ENCODE assay signal across 8 cellular contexts in genomic region chr1:211577277-211577825, GRCh38. TPM values are rescaled to one million over a fixed set of nuclear protein-coding genes. Genes with fewer than 3 reads are reported as not detected.
DNase-seq lines count a peak whose midpoint lies in the region; ATAC-seq lines count a peak whose summit lies in the region.

No MANE protein-coding gene starts in this region.

- H3K27me3 ChIP-seq in thymus (ENCODE audit: control insufficient read depth, insufficient read depth) = no peaks in the 10 kb centered on the region

- no peaks in the 10 kb centered on the region for H3K9me3 Mint-ChIP-seq in activated T-cell treated with anti-CD3 and anti-CD28 coated beads, Interleukin-2, amount 50 U/mL, for 24 hours
- no peaks in the 10 kb centered on the region for H3K9me3 Mint-ChIP-seq in activated naive CD8-positive, alpha-beta T cell treated with anti-CD3 and anti-CD28 coated beads, Interleukin-2, amount 10 ng/mL, durations not matched to agents 7 days and 5 days

- H3K4me3 ChIP-seq in thymus (ENCODE audit: low read length) = peak overlapping the region; percentile 93

- POLR2A ChIA-PET in activated naive CD8-positive, alpha-beta T cell treated with anti-CD3 and anti-CD28 coated beads, Interleukin-2, amount 10 ng/mL, durations not matched to agents 7 days and 5 days (lab: Charles Lee) = interaction anchor here (1.0 kb wide), 1 partner anchor 48 kb away, joined by 4 read pairs; no protein-coding TSS in a partner anchor

- no peaks in the 10 kb centered on the region for H3K9me3 ChIP-seq in thymus (ENCODE audit: control insufficient read depth)

- peak overlapping the region; percentile 95 for H3K4me3 Mint-ChIP-seq in activated T-cell treated with anti-CD3 and anti-CD28 coated beads, Interleukin-2, amount 50 U/mL, for 24 hours
- H3K4me3 Mint-ChIP-seq in activated naive CD8-positive, alpha-beta T cell treated with anti-CD3 and anti-CD28 coated beads, Interleukin-2, amount 10 ng/mL, durations not matched to agents 7 days and 5 days = peak overlapping the region; percentile 88

- no peak for DNase-seq in activated T-cell treated with anti-CD3 and anti-CD28 coated beads, Interleukin-2, amount 50 U/mL, for 24 hours
- DNase-seq in activated T-cell treated with anti-CD3 and anti-CD28 coated beads, Interleukin-2, amount 50 U/mL, for 1 hour = no peak
- no peak for DNase-seq in activated naive CD8-positive, alpha-beta T cell treated with anti-CD3 and anti-CD28 coated beads, Interleukin-2, amount 10 ng/mL, durations not matched to agents 7 days and 5 days
- DNase-seq in kidney tubule cell (ENCODE audit: low spot score) (peak; percentile 20), NCI-H2196 (lab: John Stamatoyannopoulos, UW; ENCODE audit: unreplicated experiment) (no peak)

- peaks cover 53% of the 10 kb centered on the region for H3K36me3 Mint-ChIP-seq in activated T-cell treated with anti-CD3 and anti-CD28 coated beads, Interleukin-2, amount 50 U/mL, for 24 hours (ENCODE audit: low read depth)
- H3K36me3 Mint-ChIP-seq in activated naive CD8-positive, alpha-beta T cell treated with anti-CD3 and anti-CD28 coated beads, Interleukin-2, amount 10 ng/mL, durations not matched to agents 7 days and 5 days = peaks cover 22% of the 10 kb centered on the region

- H3K4me1 Mint-ChIP-seq in activated T-cell treated with anti-CD3 and anti-CD28 coated beads, Interleukin-2, amount 50 U/mL, for 24 hours (ENCODE audit: low read depth) = peaks cover 49% of the 10 kb centered on the region
- H3K4me1 Mint-ChIP-seq in activated naive CD8-positive, alpha-beta T cell treated with anti-CD3 and anti-CD28 coated beads, Interleukin-2, amount 10 ng/mL, durations not matched to agents 7 days and 5 days = peaks cover 43% of the 10 kb centered on the region

- H3K36me3 ChIP-seq in thymus (ENCODE audit: control insufficient read depth, insufficient read depth) = no peaks in the 10 kb centered on the region

- H3K27ac Mint-ChIP-seq in activated T-cell treated with anti-CD3 and anti-CD28 coated beads, Interleukin-2, amount 50 U/mL, for 24 hours = peak overlapping the region; percentile 80
- peak overlapping the region; percentile 70 for H3K27ac Mint-ChIP-seq in activated naive CD8-positive, alpha-beta T cell treated with anti-CD3 and anti-CD28 coated beads, Interleukin-2, amount 10 ng/mL, durations not matched to agents 7 days and 5 days

- ATAC-seq in activated naive CD8-positive, alpha-beta T cell treated with anti-CD3 and anti-CD28 coated beads, Interleukin-2, amount 10 ng/mL, durations not matched to agents 7 days and 5 days (ENCODE audit: low read depth) = no peak
- ATAC-seq in HG02678 (IDR thresholded peaks at IDR 0.05; ENCODE audit: unreplicated experiment) (no peak), GM18498 (IDR thresholded peaks at IDR 0.05; ENCODE audit: unreplicated experiment) (no peak)

- H3K27ac ChIP-seq in thymus (ENCODE audit: low read depth) = no peak overlapping the region

- H3K4me1 ChIP-seq in thymus (ENCODE audit: control insufficient read depth, insufficient read depth, low read length) = peaks cover 7% of the 10 kb centered on the region

- WGBS in thymus = 4% methylated on average over 13 of the region's 13 CpGs

- H3K27me3 Mint-ChIP-seq in activated T-cell treated with anti-CD3 and anti-CD28 coated beads, Interleukin-2, amount 50 U/mL, for 24 hours = no peaks in the 10 kb centered on the region
- H3K27me3 Mint-ChIP-seq in activated naive CD8-positive, alpha-beta T cell treated with anti-CD3 and anti-CD28 coated beads, Interleukin-2, amount 10 ng/mL, durations not matched to agents 7 days and 5 days = no peaks in the 10 kb centered on the region

RNA-seq across cellular contexts. Expression of gene SLC30A1, which starts 1.6 kb away (rescaled TPM):
- total RNA-seq in activated naive CD8-positive, alpha-beta T cell treated with anti-CD3 and anti-CD28 coated beads, Interleukin-2, amount 10 ng/mL, durations not matched to agents 7 days and 5 days = 10 to 100 TPM; 11.9 to 13.2 TPM
- polyA plus RNA-seq in thymus = 9.3 TPM
